33 cellular contexts compared by ENCODE assay signal in genomic region chr5:166503506-166503905, GRCh38.
DNase-seq lines count a peak whose midpoint lies in the region; ATAC-seq and TF ChIP-seq lines count a peak whose summit lies in the region.
"Had no signal": no experiment of that assay in that cellular context is flagged by ENCODE, and none has a peak within 500 bp of the region (broad histone marks: within the 10 kb centered on the region; RNA-seq: fewer than 3 reads in every experiment).

No MANE protein-coding gene starts in this region.

- H3K4me1 ChIP-seq in SK-N-SH (ENCODE audit: control insufficient read depth in 1 of 2, insufficient read depth in 2 of 2, low read depth in 1 of 2, low read length in 1 of 2) (no peaks in the 10 kb centered on the region; a peak in 1 of 4 replicates), smooth muscle cell (ENCODE audit: low read depth) (peaks cover 10% of the 10 kb centered on the region), transverse colon (no peaks in the 10 kb centered on the region)
- H3K4me1 ChIP-seq: A549; BE2C; BLaER1; BLaER1 treated with 17β-estradiol and CSF1 and Interleukin-3, amounts not matched to agents 10 nM and 100 nM; Caco-2 had no signal

- no peak for TF ChIP-seq CTCF in SK-N-SH (IDR thresholded peaks at IDR 0.05)
- no peak for TF ChIP-seq CTCF in smooth muscle cell (IDR thresholded peaks at IDR 0.05; ENCODE audit: borderline replicate concordance, insufficient read depth, poor library complexity, severe bottlenecking)
- TF ChIP-seq CTCF in transverse colon (IDR thresholded peaks at IDR 0.05), result no peak

- H2AFZ ChIP-seq in SK-N-SH (ENCODE audit: low read depth), result no peak overlapping the region
- H2AFZ ChIP-seq in smooth muscle cell (ENCODE audit: low read depth), result no peak overlapping the region

- no peak for TF ChIP-seq RAD21 in SK-N-SH (IDR thresholded peaks at IDR 0.05; ENCODE audit: low read length)

- H3K79me2 ChIP-seq in SK-N-SH (ENCODE audit: insufficient read depth) (no peaks in the 10 kb centered on the region), smooth muscle cell (ENCODE audit: low read depth) (no peaks in the 10 kb centered on the region)

- TF ChIP-seq EP300 in SK-N-SH (IDR thresholded peaks at IDR 0.05; ENCODE audit: borderline replicate concordance in 1 of 2, low read depth in 1 of 2, low read length in 1 of 2) (peak in 1 of 2 experiments; percentile 51; a peak in 2 of 4 replicates), transverse colon (IDR thresholded peaks at IDR 0.05; ENCODE audit: low read depth) (no peak)

- no peaks in the 10 kb centered on the region for H3K27me3 ChIP-seq in SK-N-SH (ENCODE audit: insufficient read depth)
- H3K27me3 ChIP-seq in smooth muscle cell (ENCODE audit: low read depth), result no peaks in the 10 kb centered on the region
- no peaks in the 10 kb centered on the region for H3K27me3 ChIP-seq in transverse colon
- H3K27me3 ChIP-seq: BE2C; BLaER1; BLaER1 treated with 17β-estradiol and CSF1 and Interleukin-3, amounts not matched to agents 10 nM and 100 nM had no signal

- no peak overlapping the region for H3K4me3 ChIP-seq in SK-N-SH (ENCODE audit: low read depth in 2 of 2, low read length in 1 of 2)
- H3K4me3 ChIP-seq in smooth muscle cell, result no peak overlapping the region
- H3K4me3 ChIP-seq in transverse colon, result no peak overlapping the region
- H3K4me3 ChIP-seq: A549; BLaER1; BLaER1 treated with 17β-estradiol and CSF1 and Interleukin-3, amounts not matched to agents 10 nM and 100 nM had no signal

- ATAC-seq in SK-N-SH treated with all-trans-retinoic acid at 6 μM for 48 hours, result no peak
- ATAC-seq: A549; CD8-positive, alpha-beta T cell had no signal

- H3K36me3 ChIP-seq in SK-N-SH (replicated peaks in 1 of 2; ENCODE audit: control insufficient read depth in 1 of 2, insufficient read depth in 2 of 2, low read length in 1 of 2), result no peaks in the 10 kb centered on the region
- no peaks in the 10 kb centered on the region for H3K36me3 ChIP-seq in smooth muscle cell (ENCODE audit: low read depth)
- no peaks in the 10 kb centered on the region for H3K36me3 ChIP-seq in transverse colon
- H3K36me3 ChIP-seq: BE2C; BLaER1; BLaER1 treated with 17β-estradiol and CSF1 and Interleukin-3, amounts not matched to agents 10 nM and 100 nM had no signal

- H3K9me3 ChIP-seq in SK-N-SH, result 0 out of 2 replicates have a peak, but pooled peaks cover 2% of the 10 kb centered on the region
- no peaks in the 10 kb centered on the region for H3K9me3 ChIP-seq in smooth muscle cell (replicated peaks; ENCODE audit: low read depth)
- no peaks in the 10 kb centered on the region for H3K9me3 ChIP-seq in transverse colon
- H3K9me3 ChIP-seq: A549; BE2C; BLaER1; BLaER1 treated with 17β-estradiol and CSF1 and Interleukin-3, amounts not matched to agents 10 nM and 100 nM; Caco-2 had no signal

- no peak overlapping the region for H3K9ac ChIP-seq in SK-N-SH
- no peak overlapping the region for H3K9ac ChIP-seq in smooth muscle cell (ENCODE audit: low read depth)
- H3K9ac ChIP-seq: BLaER1; BLaER1 treated with 17β-estradiol and CSF1 and Interleukin-3, amounts not matched to agents 10 nM and 100 nM had no signal

- H3K9me2 ChIP-seq in SK-N-SH, result no peaks in the 10 kb centered on the region

- no peaks in the 10 kb centered on the region for H3F3A ChIP-seq in SK-N-SH (replicated peaks; ENCODE audit: insufficient read depth)
- no peaks in the 10 kb centered on the region for H3F3A ChIP-seq in smooth muscle cell (ENCODE audit: low read depth)

- in situ Hi-C loops in transverse colon (cut with MboI; ENCODE audit: low pct_ligation_motif_present in 1 of 4, low pct_unique_long_range_greater_than_20kb in 1 of 4, low sequenced_read_pairs in 3 of 4), result no loop called here

- POLR2A ChIA-PET in SK-N-SH (lab: Yijun Ruan, JAX), result no interaction called here

- DNase-seq in NCI-H69 (lab: John Stamatoyannopoulos, UW), result peak; percentile 37
- DNase-seq in SK-N-DZ (ENCODE audit: low spot score), result peak; percentile 41
- DNase-seq in SK-N-SH, result peak; percentile 6
- DNase-seq in NCI-H82 (lab: John Stamatoyannopoulos, UW), result no peak
- DNase-seq in HUDEP-2 (lab: John Stamatoyannopoulos, UW; ENCODE audit: unreplicated experiment in 76 of 76), result no peak
- no peak for DNase-seq in smooth muscle cell (lab: John Stamatoyannopoulos, UW; ENCODE audit: unreplicated experiment)
- DNase-seq in transverse colon, result no peak
- DNase-seq: 8988T; ACHN; AML-193; BE2C; C1 segment of cervical spinal cord; Caco-2; Calu3; CD4-positive, alpha-beta memory T cell; CD4-positive, alpha-beta T cell; CD4-positive, CD25-positive, alpha-beta regulatory T cell; CD8-positive, alpha-beta memory T cell; CD8-positive, alpha-beta T cell; COR-L47; DMS 273 treated with DMSO at 0.1 percent for 48 hours; DMS153; DMS53; DMS79; DMS79 treated with DMSO at 0.1 percent for 48 hours; DND-41; EL had no signal

- WGBS in SK-N-SH (ENCODE audit: low lambda C conversion rate), result 19% methylated on average over 1 of the region's 1 CpG
- 79% methylated on average over 1 of the region's 1 CpG for WGBS in smooth muscle cell (ENCODE audit: low lambda C conversion rate)
- WGBS in transverse colon (ENCODE audit: low coverage in 1 of 2), 2 donors, result 50 to 81% methylated on average over 1 of the region's 1 CpG

- CTCF ChIA-PET in SK-N-SH (lab: Yijun Ruan, JAX), result no interaction called here

- no peaks in the 10 kb centered on the region for H4K20me1 ChIP-seq in SK-N-SH (ENCODE audit: insufficient read depth)
- H4K20me1 ChIP-seq in smooth muscle cell (ENCODE audit: low read depth), result no peaks in the 10 kb centered on the region
- H4K20me1 ChIP-seq: BLaER1; BLaER1 treated with 17β-estradiol and CSF1 and Interleukin-3, amounts not matched to agents 10 nM and 100 nM had no signal

- H3K4me2 ChIP-seq in SK-N-SH, result no peak overlapping the region
- H3K4me2 ChIP-seq in smooth muscle cell, result no peak overlapping the region
- H3K4me2 ChIP-seq: A549; BLaER1; BLaER1 treated with 17β-estradiol and CSF1 and Interleukin-3, amounts not matched to agents 10 nM and 100 nM had no signal

- intact Hi-C loops in transverse colon (cut with DNase I; ENCODE audit: low total_unique reads), result no loop called here

- no peak for TF ChIP-seq POLR2A in transverse colon (IDR thresholded peaks at IDR 0.05)

- H3K27ac ChIP-seq in SK-N-SH (ENCODE audit: low read depth in 2 of 2, low read length in 1 of 2) (no peak overlapping the region), smooth muscle cell (ENCODE audit: low read depth) (no peak overlapping the region), transverse colon (no peak overlapping the region)
- H3K27ac ChIP-seq: 22Rv1; A549; BLaER1; BLaER1 treated with 17β-estradiol and CSF1 and Interleukin-3, amounts not matched to agents 10 nM and 100 nM; C4-2B had no signal

TF ChIP-seq in SK-N-SH, 30 proteins besides CTCF, POLR2A, EP300 and RAD21:
- TF ChIP-seq JUND (IDR thresholded peaks at IDR 0.05) (no peak), IRF3 (IDR thresholded peaks at IDR 0.05; ENCODE audit: low read depth, low read length) (no peak), FOSL2 (IDR thresholded peaks at IDR 0.05; ENCODE audit: borderline replicate concordance, low read depth) (no peak), SMC3 (IDR thresholded peaks at IDR 0.05; ENCODE audit: low read depth, low read length) (no peak)

TF ChIP-seq in SK-N-SH treated with all-trans-retinoic acid at 6 μM for 48 hours, 23 proteins besides CTCF, POLR2A, EP300 and RAD21:
- no peak for TF ChIP-seq ZNF8 (CRISPR knock-in tag; IDR thresholded peaks at IDR 0.05)
- peak; percentile 75 for TF ChIP-seq ISL1 (CRISPR knock-in tag; IDR thresholded peaks at IDR 0.05)
- TF ChIP-seq, protein P1, sequence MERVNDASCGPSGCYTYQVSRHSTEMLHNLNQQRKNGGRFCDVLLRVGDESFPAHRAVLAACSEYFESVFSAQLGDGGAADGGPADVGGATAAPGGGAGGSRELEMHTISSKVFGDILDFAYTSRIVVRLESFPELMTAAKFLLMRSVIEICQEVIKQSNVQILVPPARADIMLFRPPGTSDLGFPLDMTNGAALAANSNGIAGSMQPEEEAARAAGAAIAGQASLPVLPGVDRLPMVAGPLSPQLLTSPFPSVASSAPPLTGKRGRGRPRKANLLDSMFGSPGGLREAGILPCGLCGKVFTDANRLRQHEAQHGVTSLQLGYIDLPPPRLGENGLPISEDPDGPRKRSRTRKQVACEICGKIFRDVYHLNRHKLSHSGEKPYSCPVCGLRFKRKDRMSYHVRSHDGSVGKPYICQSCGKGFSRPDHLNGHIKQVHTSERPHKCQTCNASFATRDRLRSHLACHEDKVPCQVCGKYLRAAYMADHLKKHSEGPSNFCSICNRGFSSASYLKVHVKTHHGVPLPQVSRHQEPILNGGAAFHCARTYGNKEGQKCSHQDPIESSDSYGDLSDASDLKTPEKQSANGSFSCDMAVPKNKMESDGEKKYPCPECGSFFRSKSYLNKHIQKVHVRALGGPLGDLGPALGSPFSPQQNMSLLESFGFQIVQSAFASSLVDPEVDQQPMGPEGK (CRISPR knock-in tag; IDR thresholded peaks at IDR 0.05; ENCODE audit: borderline replicate concordance), result 0 out of 2 replicates have a peak, but pooled peaks have one; percentile 22
- TF ChIP-seq RARB (CRISPR knock-in tag; IDR thresholded peaks at IDR 0.05), result no peak

Comparison
In these comparisons a context has a peak if more than half of its experiments do, and no peak if none do; other contexts are left out.
1. DNase-seq: peak in NCI-H69 (single experiment), SK-N-DZ (single experiment) and SK-N-SH (single experiment); none in NCI-H82 (single experiment), HUDEP-2 (0 of 76), smooth muscle cell (single experiment) and transverse colon (single experiment).